Comparison of ENCODE assay signal across 23 cellular contexts in genomic region chr14:94031880-94032279, GRCh38. TPM values are rescaled to one million over a fixed set of nuclear protein-coding genes. Genes with fewer than 3 reads are reported as not detected.
A peak's percentile ranks its signal among the peaks of the same experiment; 100 is the strongest.
DNase-seq lines count a peak whose midpoint lies in the region; ATAC-seq and FAIRE-seq lines count a peak whose summit lies in the region.
"Had no signal": no experiment of that assay in that cellular context is flagged by ENCODE, and none has a peak within 500 bp of the region (broad histone marks: within the 10 kb centered on the region; RNA-seq: fewer than 3 reads in every experiment).

No MANE protein-coding gene starts in this region.

- no peak overlapping the region for H3K4me3 ChIP-seq in small intestine (ENCODE audit: low read depth in 1 of 2, low read length in 2 of 2)
- H3K4me3 ChIP-seq: BLaER1 had no signal

- no peaks in the 10 kb centered on the region for H3K27me3 ChIP-seq in small intestine (ENCODE audit: control insufficient read depth in 2 of 2, insufficient read depth in 2 of 2, low read length in 2 of 2)
- H3K27me3 ChIP-seq: BLaER1 had no signal

- H3K9me3 ChIP-seq in small intestine (ENCODE audit: control insufficient read depth, low read depth), result no peaks in the 10 kb centered on the region

- WGBS in small intestine, 3 donors, result 46 to 68% (median 63%) methylated on average over 7 of the region's 7 CpGs

- intact Hi-C loops in sciatic nerve (cut with DNase I), result loop anchor here (10.0 kb wide), 1 partner anchor 103 kb away; no protein-coding TSS in a partner anchor

- peak overlapping the region; percentile 47 for H3K27ac ChIP-seq in cingulate gyrus (ENCODE audit: low read depth, low read length)
- H3K27ac ChIP-seq in small intestine (ENCODE audit: low read depth in 1 of 2, low read length in 1 of 2), result no peak overlapping the region
- H3K27ac ChIP-seq: BLaER1 had no signal

- ATAC-seq in sciatic nerve (no peak), GM18873 (IDR thresholded peaks at IDR 0.05; ENCODE audit: low FRiP score, unreplicated experiment) (no peak)
- ATAC-seq: CD8-positive, alpha-beta T cell; HCT116 had no signal

- H3K4me1 ChIP-seq in small intestine (ENCODE audit: control insufficient read depth in 2 of 2, insufficient read depth in 1 of 2, low read depth in 1 of 2, low read length in 1 of 2), result no peaks in the 10 kb centered on the region

- no peak for FAIRE-seq in small intestine (lab: Jason Lieb, UNC)
- FAIRE-seq: A204.1, G401.6, GM12891, GM18507 had no signal

- no peaks in the 10 kb centered on the region for H3K36me3 ChIP-seq in small intestine (ENCODE audit: control insufficient read depth in 2 of 2, insufficient read depth in 2 of 2, low read length in 2 of 2)

- DNase-seq in NCI-H2227 treated with DMSO at 0.1 percent for 48 hours (lab: John Stamatoyannopoulos, UW) (peak; percentile 15), small intestine (peak; percentile 41), EL (no peak), sciatic nerve (ENCODE audit: low spot score) (no peak), NCI-H1694 treated with DMSO at 0.1 percent for 48 hours (lab: John Stamatoyannopoulos, UW) (no peak)
- DNase-seq: AML-193; Calu3; CD8-positive, alpha-beta T cell; DMS53; DND-41; GOT3; H7; HFFc6; KG1 had no signal

RNA-seq across cellular contexts. Expression of gene OTUB2, which starts 5.7 kb away (rescaled TPM):
- 1 to 10 TPM in 1 of 3 donors, under 1 TPM in 2; 0.22 to 1.4 (median 0.54) TPM for polyA plus RNA-seq in small intestine
- 0.80 TPM for total RNA-seq in sciatic nerve
- total RNA-seq: CD8-positive, alpha-beta T cell had no signal

RNA-seq across cellular contexts. Expression of gene CCDC197, which starts 34.8 kb away (rescaled TPM):
- polyA plus RNA-seq in small intestine, result not detected
- total RNA-seq in sciatic nerve, result not detected
- total RNA-seq: Calu3; CD8-positive, alpha-beta T cell; H7; HFFc6 had no signal
- polyA plus RNA-seq: CD14-positive monocyte had no signal

RNA-seq across cellular contexts. Expression of gene DDX24, which starts 49.1 kb away (rescaled TPM):
- 10 to 100 TPM; 35.1 to 64.6 (median 51.2) TPM for polyA plus RNA-seq in small intestine
- total RNA-seq in sciatic nerve, result 181 TPM

RNA-seq across cellular contexts. Expression of gene IFI27L1, which starts 49.2 kb away (rescaled TPM):
- polyA plus RNA-seq in small intestine, result 10 to 100 TPM; 29.2 to 44.5 (median 29.8) TPM
- total RNA-seq in sciatic nerve, result 20.5 TPM

RNA-seq across cellular contexts. Expression of gene ASB2, which starts 55.5 kb away (rescaled TPM):
- 1 to 10 TPM; 1.3 to 5.6 (median 4.6) TPM for polyA plus RNA-seq in small intestine
- total RNA-seq in sciatic nerve, result 1.4 TPM
- total RNA-seq: HFFc6 had no signal

Comparison
In these comparisons a context has a peak if more than half of its experiments do, and no peak if none do; other contexts are left out.
1. DNase-seq: peak in NCI-H2227 treated with DMSO at 0.1 percent for 48 hours (single experiment) and small intestine (single experiment); none in EL (single experiment), sciatic nerve (single experiment) and NCI-H1694 treated with DMSO at 0.1 percent for 48 hours (single experiment).